In genomic region chr2:118254117-118254516, GRCh38 we compare ENCODE assay signal across 20 cellular contexts.
DNase-seq lines count a peak whose midpoint lies in the region; ATAC-seq, FAIRE-seq and TF ChIP-seq lines count a peak whose summit lies in the region.
"Had no signal": no experiment of that assay in that cellular context is flagged by ENCODE, and none has a peak within 500 bp of the region (broad histone marks: within the 10 kb centered on the region; RNA-seq: fewer than 3 reads in every experiment).

No MANE protein-coding gene starts in this region.

- intact Hi-C loops in right lobe of liver (cut with DNase I), result no loop called here

- DNase-seq in left lobe of liver (ENCODE audit: low spot score) (no peak), right lobe of liver (no peak), renal cortical epithelial cell (ENCODE audit: low read depth) (peak; percentile 25), nucleus accumbens (lab: John Stamatoyannopoulos, UW) (no peak), GM19239 (ENCODE audit: insufficient read length, low spot score) (no peak)
- DNase-seq: ACHN; BE2C; C1 segment of cervical spinal cord; Caco-2; CD4-positive, CD25-positive, alpha-beta regulatory T cell; GOT3; H7; HFFc6 had no signal

- ATAC-seq in left lobe of liver (peak; percentile 87), right lobe of liver (peak; percentile 50 to 89 (median 65)), GM18511 (IDR thresholded peaks at IDR 0.05; ENCODE audit: unreplicated experiment) (no peak)
- ATAC-seq: HCT116 had no signal

- no peaks in the 10 kb centered on the region for H3K4me1 ChIP-seq in right lobe of liver
- H3K4me1 ChIP-seq: BE2C, Caco-2 had no signal

- no peaks in the 10 kb centered on the region for H3K36me3 ChIP-seq in right lobe of liver
- H3K36me3 ChIP-seq: BE2C had no signal

- no peak overlapping the region for H3K27ac ChIP-seq in right lobe of liver
- H3K27ac ChIP-seq: HL-60 had no signal

- no peak for TF ChIP-seq POLR2A in right lobe of liver (IDR thresholded peaks at IDR 0.05)

- no peak overlapping the region for H3K4me3 ChIP-seq in right lobe of liver

- WGBS in right lobe of liver (ENCODE audit: insufficient coverage, low coverage, low lambda C conversion rate, missing lambda C conversion rate), result 69% methylated on average over 2 of the region's 2 CpGs

- no peak for TF ChIP-seq CTCF in right lobe of liver (IDR thresholded peaks at IDR 0.05)

- H3K9me3 ChIP-seq in right lobe of liver, result no peaks in the 10 kb centered on the region
- H3K9me3 ChIP-seq: BE2C had no signal

- H3K27me3 ChIP-seq in right lobe of liver, result no peaks in the 10 kb centered on the region
- H3K27me3 ChIP-seq: BE2C had no signal

- FAIRE-seq in GM19239 (lab: Jason Lieb, UNC), result no peak
- FAIRE-seq: A204.1, D721Med, G401.6, GM12891 had no signal
